1 cellular context compared by ENCODE assay signal in genomic region chr2:216991563-216991962, GRCh38.
TF ChIP-seq lines count a peak whose summit lies in the region.

No MANE protein-coding gene starts in this region.

TF ChIP-seq in IMR-90, 13 proteins besides CTCF, POLR2A, EP300 and RAD21 (continued from another document):
- TF ChIP-seq ELK1 (IDR thresholded peaks at IDR 0.05; ENCODE audit: borderline replicate concordance, low read depth, low read length) (no peak), MAZ (IDR thresholded peaks at IDR 0.05; ENCODE audit: borderline replicate concordance, low read depth, low read length) (no peak), MXI1 (IDR thresholded peaks at IDR 0.05; ENCODE audit: borderline replicate concordance, low read depth, low read length) (no peak)
